ENCODE assay signal across 9 cellular contexts in genomic region chr1:63731117-63732043, GRCh38. TPM values are rescaled to one million over a fixed set of nuclear protein-coding genes. Genes with fewer than 3 reads are reported as not detected.
DNase-seq lines count a peak whose midpoint lies in the region; ATAC-seq and TF ChIP-seq lines count a peak whose summit lies in the region.
"Had no signal": no experiment of that assay in that cellular context is flagged by ENCODE, and none has a peak within 500 bp of the region (broad histone marks: within the 10 kb centered on the region; RNA-seq: fewer than 3 reads in every experiment).

No MANE protein-coding gene starts in this region.

- no peak for ATAC-seq in HG02588 (IDR thresholded peaks at IDR 0.05; ENCODE audit: unreplicated experiment)
- no peak for ATAC-seq in HG03280 (IDR thresholded peaks at IDR 0.05; ENCODE audit: unreplicated experiment)

- H3K9ac ChIP-seq in BLaER1 treated with 17β-estradiol and CSF1 and Interleukin-3, amounts not matched to agents 10 nM and 100 nM = peak overlapping the region in 1 of 11 experiments; percentile 34; a peak in 1 of 22 replicates
- no peak overlapping the region for H3K9ac ChIP-seq in fibroblast of lung (ENCODE audit: insufficient read depth, low read length)

- CTCF ChIA-PET in PC-9 (lab: Charles Lee) = no interaction called here

- peak overlapping the region in 2 of 10 experiments; percentile 17 to 18; a peak in 1 of 20 replicates for H3K4me3 ChIP-seq in BLaER1 treated with 17β-estradiol and CSF1 and Interleukin-3, amounts not matched to agents 10 nM and 100 nM
- H3K4me3 ChIP-seq in PC-9 (peak overlapping the region; percentile 23; the same call in 1 of the 2 replicates), fibroblast of lung (replicated peaks in 1 of 4; ENCODE audit: control extremely low read depth in 1 of 4, insufficient read depth in 1 of 4, low read depth in 3 of 4, low read length in 4 of 4) (peak overlapping the region in 2 of 4 experiments; percentile 9 to 12), osteoblast (ENCODE audit: insufficient read depth, low read length) (peak overlapping the region; percentile 43)

- BruUV-seq in PC-9 (replicated peaks; lab: Mats Ljungman, UMichigan) = no TSS peak

- TF ChIP-seq CTCF in PC-9 (conservative IDR thresholded peaks at IDR 0.05) (no peak), fibroblast of lung (conservative IDR thresholded peaks at IDR 0.05 in 1 of 2, IDR thresholded peaks at IDR 0.05 in 1 of 2; ENCODE audit: low read depth in 1 of 2, low read length in 2 of 2) (no peak), osteoblast (IDR thresholded peaks at IDR 0.05; ENCODE audit: extremely low read depth, low read depth, low read length) (no peak)

- H3K27me3 ChIP-seq in BLaER1 treated with 17β-estradiol and CSF1 and Interleukin-3, amounts not matched to agents 10 nM and 100 nM = no peaks in the 10 kb centered on the region
- H3K27me3 ChIP-seq in PC-9 (ENCODE audit: insufficient read depth, low read depth) = no peaks in the 10 kb centered on the region
- H3K27me3 ChIP-seq in fibroblast of lung (ENCODE audit: control insufficient read depth, insufficient read depth, low read length) = no peaks in the 10 kb centered on the region
- no peaks in the 10 kb centered on the region for H3K27me3 ChIP-seq in osteoblast (ENCODE audit: insufficient read depth, low read length)

- intact Hi-C loops in PC-9 (cut with micrococcal nuclease; ENCODE audit: unreplicated experiment) = no loop called here

- no peaks in the 10 kb centered on the region for H3K9me2 ChIP-seq in PC-9 (ENCODE audit: insufficient read depth)

- no peaks in the 10 kb centered on the region for H4K20me1 ChIP-seq in BLaER1 treated with 17β-estradiol and CSF1 and Interleukin-3, amounts not matched to agents 10 nM and 100 nM
- no peaks in the 10 kb centered on the region for H4K20me1 ChIP-seq in PC-9 (ENCODE audit: insufficient read depth)
- H4K20me1 ChIP-seq in fibroblast of lung (ENCODE audit: control insufficient read depth, extremely low read depth, insufficient read depth, low read length) = no peaks in the 10 kb centered on the region
- H4K20me1 ChIP-seq in osteoblast (ENCODE audit: insufficient read depth, low read length) = no peaks in the 10 kb centered on the region

- no peaks in the 10 kb centered on the region for H3K36me3 ChIP-seq in BLaER1 treated with 17β-estradiol and CSF1 and Interleukin-3, amounts not matched to agents 10 nM and 100 nM
- no peaks in the 10 kb centered on the region for H3K36me3 ChIP-seq in PC-9 (ENCODE audit: low read depth)
- no peaks in the 10 kb centered on the region for H3K36me3 ChIP-seq in fibroblast of lung (ENCODE audit: control insufficient read depth, insufficient read depth, low read length)
- no peaks in the 10 kb centered on the region for H3K36me3 ChIP-seq in osteoblast (ENCODE audit: insufficient read depth, low read length)

- peak overlapping the region in 2 of 11 experiments; percentile 27 to 30; a peak in 4 of 22 replicates for H3K27ac ChIP-seq in BLaER1 treated with 17β-estradiol and CSF1 and Interleukin-3, amounts not matched to agents 10 nM and 100 nM
- H3K27ac ChIP-seq in PC-9 (peak overlapping the region; percentile 67), fibroblast of lung (ENCODE audit: insufficient read depth, low read length) (no peak overlapping the region), osteoblast (ENCODE audit: low read depth, low read length) (peak overlapping the region; percentile 73)

- peaks cover 27% of the 10 kb centered on the region; the same call in 1 of the 2 replicates for H3F3A ChIP-seq in PC-9 (ENCODE audit: insufficient read depth, low read depth)

- H2AFZ ChIP-seq in PC-9 = 0 out of 2 replicates have a peak overlapping the region, but pooled peaks have one; percentile 17
- no peak overlapping the region for H2AFZ ChIP-seq in fibroblast of lung (ENCODE audit: low read length)
- H2AFZ ChIP-seq in osteoblast (ENCODE audit: low read length) = peak overlapping the region; percentile 8

- H3K4me1 ChIP-seq in BLaER1 treated with 17β-estradiol and CSF1 and Interleukin-3, amounts not matched to agents 10 nM and 100 nM = peaks cover 38 to 45% (median 41%) of the 10 kb centered on the region in 10 experiments
- peaks cover 25% of the 10 kb centered on the region for H3K4me1 ChIP-seq in PC-9 (replicated peaks; ENCODE audit: insufficient read depth)
- H3K4me1 ChIP-seq in fibroblast of lung (ENCODE audit: control insufficient read depth, extremely low read depth, insufficient read depth, low read length) = peaks cover 6% of the 10 kb centered on the region
- H3K4me1 ChIP-seq in osteoblast (ENCODE audit: insufficient read depth, low read length) = peaks cover 19% of the 10 kb centered on the region

- peak overlapping the region; percentile 28 to 72 (median 61) for H3K4me2 ChIP-seq in BLaER1 treated with 17β-estradiol and CSF1 and Interleukin-3, amounts not matched to agents 10 nM and 100 nM
- H3K4me2 ChIP-seq in PC-9 (peak overlapping the region; percentile 68), fibroblast of lung (ENCODE audit: extremely low read depth, insufficient read depth, low read length) (peak overlapping the region; percentile 61), osteoblast (ENCODE audit: insufficient read depth, low read length) (peak overlapping the region; percentile 65)

- peak; percentile 63 to 95 for DNase-seq in PC-9
- DNase-seq in fibroblast of lung (ENCODE audit: low read depth in 2 of 2) = peak; percentile 95 to 97
- peak; percentile 78 for DNase-seq in osteoblast (ENCODE audit: insufficient read length, low spot score, missing footprints)
- no peak for DNase-seq in stimulated activated CD4-positive, alpha-beta T cell treated with anti-CD3 and anti-CD28 coated beads, Interleukin-1b, Interleukin-23, amount 100 ng/mL, for 48 hours
- DNase-seq in CD1c-positive myeloid dendritic cell (ENCODE audit: extremely low spot score) = no peak
- DNase-seq: NCI-H2227 treated with DMSO at 0.1 percent for 48 hours had no signal

- peaks cover 6 to 33% (median 26%) of the 10 kb centered on the region in 11 experiments; a peak in 21 of 22 replicates for H3K9me3 ChIP-seq in BLaER1 treated with 17β-estradiol and CSF1 and Interleukin-3, amounts not matched to agents 10 nM and 100 nM (replicated peaks in 1 of 11)
- H3K9me3 ChIP-seq in PC-9 (ENCODE audit: insufficient read depth, low read depth) (no peaks in the 10 kb centered on the region), fibroblast of lung (ENCODE audit: control insufficient read depth, insufficient read depth, low read depth, low read length) (no peaks in the 10 kb centered on the region), osteoblast (ENCODE audit: low read depth, low read length) (no peaks in the 10 kb centered on the region)

- POLR2A ChIA-PET in PC-9 (lab: Charles Lee; ENCODE audit: unreplicated experiment) = interaction anchor here (0.6 to 0.7 kb wide), 2 partner anchors 26 to 1278 kb away, joined by 4 read pairs; no protein-coding TSS in a partner anchor

- no peaks in the 10 kb centered on the region for H3K79me2 ChIP-seq in PC-9 (ENCODE audit: low read depth)
- H3K79me2 ChIP-seq in fibroblast of lung (ENCODE audit: control insufficient read depth, insufficient read depth, low read length) = no peaks in the 10 kb centered on the region
- no peaks in the 10 kb centered on the region for H3K79me2 ChIP-seq in osteoblast (ENCODE audit: insufficient read depth, low read length)

RNA-seq across cellular contexts. Expression of gene ROR1, which starts 42.4 kb away (rescaled TPM):
- 16.0 and 19.0 TPM in 2 replicates for total RNA-seq in PC-9 (2021)
- total RNA-seq in fibroblast of lung = 10.8 and 16.5 TPM in 2 replicates
- polyA plus RNA-seq in fibroblast of lung = 14.5 and 23.6 TPM in 2 replicates
- 10.6 and 13.3 TPM in 2 replicates for polyA plus RNA-seq in fibroblast of lung (2012)
- 31.6 and 47.6 TPM in 2 replicates for polyA minus RNA-seq in fibroblast of lung (ENCODE audit: low replicate concordance)
- total RNA-seq in osteoblast = 46.9 and 52.5 TPM in 2 replicates

Comparison
In these comparisons a context has a peak if more than half of its experiments do, and no peak if none do; other contexts are left out.
1. DNase-seq: peak in PC-9 (2 of 2), fibroblast of lung (2 of 2) and osteoblast (single experiment); none in stimulated activated CD4-positive, alpha-beta T cell treated with anti-CD3 and anti-CD28 coated beads, Interleukin-1b, Interleukin-23, amount 100 ng/mL, for 48 hours (single experiment) and CD1c-positive myeloid dendritic cell (single experiment).
2. Peak in every context shown above with its lines, with median percentiles within 50 percentile points of each other: H3K4me2 ChIP-seq.